Comparison of ENCODE assay signal across 27 cellular contexts in genomic region chr17:14067347-14067746, GRCh38.
"Had no signal": no experiment of that assay in that cellular context is flagged by ENCODE, and none has a peak within 500 bp of the region (broad histone marks: within the 10 kb centered on the region; RNA-seq: fewer than 3 reads in every experiment).

No MANE protein-coding gene starts in this region.

- H3K27ac ChIP-seq: breast epithelium, epithelial cell of prostate, esophagus squamous epithelium, heart right ventricle, lower lobe of right lung, right atrium auricular region, uterus had no signal

- H3K4me1 ChIP-seq: uterus had no signal

- H3K27ac Mint-ChIP-seq: activated B cell treated with CpG ODN at 0.5 μM for 24 hours; activated CD8-positive, alpha-beta T cell treated with anti-CD3 and anti-CD28 coated beads for 36 hours; stimulated activated naive CD8-positive, alpha-beta T cell treated with anti-CD3 and anti-CD28 coated beads, Interleukin-15, amount 100 ng/mL, for 72 hours; T-helper 2 cell treated with Interferon-gamma antibody and Interleukin-4, amounts not matched to agents 5 μg/mL and 100 μg/mL, for 36 hours; type B pancreatic cell had no signal

- ATAC-seq: activated CD8-positive, alpha-beta T cell treated with anti-CD3 and anti-CD28 coated beads for 36 hours; heart right ventricle; lower lobe of right lung; naive thymus-derived CD8-positive, alpha-beta T cell; stimulated activated memory B cell treated with anti-CD40 and anti-IgM and Interleukin-4, amounts not matched to agents 10 μg/mL and 1 μg/mL and 100 μg/mL, for 72 hours; stimulated activated naive CD8-positive, alpha-beta T cell treated with anti-CD3 and anti-CD28 coated beads, Interleukin-15, amount 100 ng/mL, for 72 hours had no signal

- H3K27me3 ChIP-seq: breast epithelium, esophagus squamous epithelium, heart right ventricle, right atrium auricular region, uterus had no signal

- H3K9me3 ChIP-seq: breast epithelium, lower lobe of right lung, right atrium auricular region, uterus had no signal

- DNase-seq: activated B cell treated with CpG ODN at 0.5 μM for 24 hours; activated CD4-positive, alpha-beta T cell treated with anti-CD3 and anti-CD28 coated beads for 48 hours; activated CD8-positive, alpha-beta T cell treated with anti-CD3 and anti-CD28 coated beads for 36 hours; activated gamma-delta T cell treated with Interleukin-2 at 50 U/mL for 16 hours; activated naive CD4-positive, alpha-beta T cell treated with anti-CD3 and anti-CD28 coated beads, Interleukin-2, amount 50 U/mL, for 16 hours; dermis blood vessel endothelial cell; effector CD4-positive, alpha-beta T cell; esophagus squamous epithelium; foreskin melanocyte; heart right ventricle; lower lobe of right lung; mesenchymal stem cell; naive thymus-derived CD8-positive, alpha-beta T cell; nucleus accumbens; stimulated activated CD4-positive, alpha-beta T cell treated with anti-CD3 and anti-CD28 coated beads, Interleukin-1b, Interleukin-23, amount 100 ng/mL, for 48 hours; stimulated activated CD4-positive, alpha-beta T cell treated with anti-CD3 and anti-CD28 coated beads, Interleukin-4, amount 100 ng/mL, for 4 hours; stimulated activated CD8-positive, alpha-beta memory T cell treated with anti-CD3 and anti-CD28 coated beads, Interleukin-4, amount 100 ng/mL, for 48 hours; stimulated activated naive CD8-positive, alpha-beta T cell treated with anti-CD3 and anti-CD28 coated beads, Interleukin-15, amount 100 ng/mL, for 72 hours; substantia nigra; uterus had no signal

- H3K27me3 Mint-ChIP-seq: activated B cell treated with CpG ODN at 0.5 μM for 24 hours; activated CD8-positive, alpha-beta T cell treated with anti-CD3 and anti-CD28 coated beads for 36 hours; naive thymus-derived CD8-positive, alpha-beta T cell; stimulated activated memory B cell treated with anti-CD40 and anti-IgM and Interleukin-4, amounts not matched to agents 10 μg/mL and 1 μg/mL and 100 μg/mL, for 72 hours; stimulated activated naive CD8-positive, alpha-beta T cell treated with anti-CD3 and anti-CD28 coated beads, Interleukin-15, amount 100 ng/mL, for 72 hours; type B pancreatic cell had no signal

- H3K4me3 ChIP-seq: breast epithelium, esophagus squamous epithelium, heart right ventricle, lower lobe of right lung, right atrium auricular region, smooth muscle cell, uterus had no signal

- H3K36me3 ChIP-seq: breast epithelium, lower lobe of right lung, right atrium auricular region, uterus had no signal

- H3K9me3 Mint-ChIP-seq: activated CD8-positive, alpha-beta T cell treated with anti-CD3 and anti-CD28 coated beads for 36 hours; naive thymus-derived CD8-positive, alpha-beta T cell; stimulated activated memory B cell treated with anti-CD40 and anti-IgM and Interleukin-4, amounts not matched to agents 10 μg/mL and 1 μg/mL and 100 μg/mL, for 72 hours; stimulated activated naive CD8-positive, alpha-beta T cell treated with anti-CD3 and anti-CD28 coated beads, Interleukin-15, amount 100 ng/mL, for 72 hours; type B pancreatic cell had no signal
